In genomic region chr7:102493220-102493935, GRCh38 we compare ENCODE assay signal across 7 cellular contexts. TPM values are rescaled to one million over a fixed set of nuclear protein-coding genes. Genes with fewer than 3 reads are reported as not detected.
DNase-seq lines count a peak whose midpoint lies in the region; ATAC-seq and TF ChIP-seq lines count a peak whose summit lies in the region.
"Not testable (repeated sequence)": the region's sequence is repeated elsewhere in the genome, so short reads cannot be mapped to it uniquely, and the experiment has no call there.
"Had no signal": no experiment of that assay in that cellular context is flagged by ENCODE, and none has a peak within 500 bp of the region (broad histone marks: within the 10 kb centered on the region; RNA-seq: fewer than 3 reads in every experiment).

No MANE protein-coding gene starts in this region.

- not testable (repeated sequence) for H3K36me3 ChIP-seq in CD4-positive, CD25-positive, alpha-beta regulatory T cell (ENCODE audit: control insufficient read depth, insufficient read depth, low read length)

- not testable (repeated sequence) for H3K27ac Mint-ChIP-seq in CD4-positive, CD25-positive, alpha-beta regulatory T cell; T-helper 17 cell; effector memory CD8-positive, alpha-beta T cell

- H3K4me3 ChIP-seq in CD4-positive, CD25-positive, alpha-beta regulatory T cell (ENCODE audit: low read depth, low read length) = not testable (repeated sequence)

- not testable (repeated sequence) for H3K27ac ChIP-seq in CD4-positive, CD25-positive, alpha-beta regulatory T cell (ENCODE audit: insufficient read depth, low read length, poor library complexity, severe bottlenecking)

- not testable (repeated sequence) for H3K4me1 ChIP-seq in CD4-positive, CD25-positive, alpha-beta regulatory T cell (ENCODE audit: control insufficient read depth, insufficient read depth, low read length, poor library complexity, severe bottlenecking)

- peak in 2 of 3 donors; percentile 27 to 53 for DNase-seq in CD4-positive, CD25-positive, alpha-beta regulatory T cell
- not testable (repeated sequence) for DNase-seq in T-helper 17 cell; effector memory CD8-positive, alpha-beta T cell; omental fat pad (ENCODE audit: low spot score)

- not testable (repeated sequence) for H3K36me3 Mint-ChIP-seq in CD4-positive, CD25-positive, alpha-beta regulatory T cell; T-helper 17 cell (ENCODE audit: low read depth); effector memory CD8-positive, alpha-beta T cell (ENCODE audit: insufficient read depth)

- H3K4me1 Mint-ChIP-seq in CD4-positive, CD25-positive, alpha-beta regulatory T cell; T-helper 17 cell; effector memory CD8-positive, alpha-beta T cell (ENCODE audit: low read depth in 2 of 2): not testable (repeated sequence)

- not testable (repeated sequence) for H3K9me3 ChIP-seq in CD4-positive, CD25-positive, alpha-beta regulatory T cell (ENCODE audit: control insufficient read depth in 2 of 2, low read length in 2 of 2); T-helper 17 cell (ENCODE audit: control insufficient read depth, low read length, poor library complexity, severe bottlenecking)

- not testable (repeated sequence) for H3K27me3 Mint-ChIP-seq in CD4-positive, CD25-positive, alpha-beta regulatory T cell; T-helper 17 cell; effector memory CD8-positive, alpha-beta T cell

- H3K4me3 Mint-ChIP-seq in CD4-positive, CD25-positive, alpha-beta regulatory T cell = peak overlapping the region in 1 of 4 donors; percentile 65
- not testable (repeated sequence) for H3K4me3 Mint-ChIP-seq in T-helper 17 cell; effector memory CD8-positive, alpha-beta T cell

- not testable (repeated sequence) for H3K27me3 ChIP-seq in CD4-positive, CD25-positive, alpha-beta regulatory T cell (ENCODE audit: control insufficient read depth, insufficient read depth, low read length)

- H3K9me3 Mint-ChIP-seq in CD4-positive, CD25-positive, alpha-beta regulatory T cell; effector memory CD8-positive, alpha-beta T cell: not testable (repeated sequence)

- not testable (repeated sequence) for TF ChIP-seq CTCF in omental fat pad (IDR thresholded peaks at IDR 0.05)

- ATAC-seq in CD4-positive, CD25-positive, alpha-beta regulatory T cell (ENCODE audit: low read depth in 2 of 2) = peak; percentile 28 to 43
- ATAC-seq in GM21447 (IDR thresholded peaks at IDR 0.05; ENCODE audit: unreplicated experiment) = peak; percentile 40
- peak; percentile 31 for ATAC-seq in HG03064 (IDR thresholded peaks at IDR 0.05; ENCODE audit: low read depth, unreplicated experiment)
- peak; percentile 45 for ATAC-seq in T-helper 17 cell
- peak; percentile 39 for ATAC-seq in effector memory CD8-positive, alpha-beta T cell (replicated peaks)
- peak; percentile 89 for ATAC-seq in omental fat pad (ENCODE audit: low FRiP score)

RNA-seq across cellular contexts. Expression of gene POLR2J, which starts 14.7 kb away (rescaled TPM):
- 39.1 TPM for total RNA-seq in CD4-positive, CD25-positive, alpha-beta regulatory T cell
- 100 to 1,000 TPM in 3 of 4 donors, 10 to 100 TPM in 1; 73.9 to 109 (median 104) TPM for polyA plus RNA-seq in CD4-positive, CD25-positive, alpha-beta regulatory T cell
- total RNA-seq in T-helper 17 cell = 10 to 100 TPM; 35.6 to 37.9 TPM
- total RNA-seq in omental fat pad = 10 to 100 TPM; 15.4 to 26.6 (median 18.3) TPM

RNA-seq across cellular contexts. Expression of gene RASA4B, which starts 24.2 kb away (rescaled TPM):
- total RNA-seq in CD4-positive, CD25-positive, alpha-beta regulatory T cell = 32.4 TPM
- 10 to 100 TPM in 1 of 4 donors, 1 to 10 TPM in 3; 8.0 to 14.2 (median 9.3) TPM for polyA plus RNA-seq in CD4-positive, CD25-positive, alpha-beta regulatory T cell
- total RNA-seq in T-helper 17 cell (10 to 100 TPM; 20.7 to 23.7 TPM), omental fat pad (1 to 10 TPM; 5.0 to 9.1 (median 6.7) TPM)

RNA-seq across cellular contexts. Expression of gene LRWD1, which starts 28.6 kb away (rescaled TPM):
- total RNA-seq in CD4-positive, CD25-positive, alpha-beta regulatory T cell = 12.9 TPM
- polyA plus RNA-seq in CD4-positive, CD25-positive, alpha-beta regulatory T cell = 10 to 100 TPM; 12.4 to 15.3 (median 13.7) TPM
- total RNA-seq in T-helper 17 cell (10 to 100 TPM; 13.5 to 15.2 TPM), omental fat pad (10 to 100 TPM in 3 of 4 donors, 1 to 10 TPM in 1; 9.8 to 19.3 (median 11.4) TPM)

RNA-seq across cellular contexts. Expression of gene ALKBH4, which starts 28.7 kb away (rescaled TPM):
- total RNA-seq in CD4-positive, CD25-positive, alpha-beta regulatory T cell = 7.4 TPM
- polyA plus RNA-seq in CD4-positive, CD25-positive, alpha-beta regulatory T cell = 10 to 100 TPM; 18.4 to 20.6 (median 19.4) TPM
- total RNA-seq in T-helper 17 cell (1 to 10 TPM; 4.4 to 5.5 TPM), omental fat pad (10 to 100 TPM in 2 of 4 donors, 1 to 10 TPM in 2; 7.9 to 12.6 (median 9.7) TPM)

RNA-seq across cellular contexts. Expression of gene UPK3BL2, which starts 50.1 kb away (rescaled TPM):
- total RNA-seq in CD4-positive, CD25-positive, alpha-beta regulatory T cell = 98.1 TPM
- 1 to 10 TPM in 3 of 4 donors, under 1 TPM in 1; 0.86 to 3.3 (median 1.5) TPM for polyA plus RNA-seq in CD4-positive, CD25-positive, alpha-beta regulatory T cell
- 10 to 100 TPM; 52.5 to 84.2 TPM for total RNA-seq in T-helper 17 cell
- total RNA-seq in omental fat pad = 10 to 100 TPM in 1 of 4 donors, 1 to 10 TPM in 3; 1.6 to 11.7 (median 5.6) TPM
- total RNA-seq: G401 had no signal

Comparison
In these comparisons a context has a peak if more than half of its experiments do, and no peak if none do; other contexts are left out.
1. ATAC-seq: peak in every context shown above with its lines; median percentile 89 in omental fat pad; 45 in T-helper 17 cell; 40 in GM21447; 39 in effector memory CD8-positive, alpha-beta T cell; 36 in CD4-positive, CD25-positive, alpha-beta regulatory T cell; 31 in HG03064.